ENCODE assay signal across 21 cellular contexts in genomic region chr11:121029813-121030445, GRCh38.
"Had no signal": no experiment of that assay in that cellular context is flagged by ENCODE, and none has a peak within 500 bp of the region (broad histone marks: within the 10 kb centered on the region; RNA-seq: fewer than 3 reads in every experiment).

No MANE protein-coding gene starts in this region.

- H3K36me3 Mint-ChIP-seq: natural killer cell had no signal

- H3K4me3 ChIP-seq: gastrocnemius medialis, lung, prostate gland, tibial artery had no signal

- DNase-seq: activated CD4-positive, alpha-beta T cell treated with anti-CD3 and anti-CD28 coated beads, Interleukin-2, amount 10 ng/mL, durations not matched to agents 7 days and 5 days; activated CD4-positive, CD25-positive, alpha-beta regulatory T cell treated with anti-CD3 and anti-CD28 coated beads, Interleukin-2, amount 50 U/mL, for 72 hours; activated CD8-positive, alpha-beta memory T cell treated with anti-CD3 and anti-CD28 coated beads, Interleukin-2, amount 10 ng/mL, durations not matched to agents 7 days and 5 days; activated CD8-positive, alpha-beta T cell treated with anti-CD3 and anti-CD28 coated beads for 36 hours; activated gamma-delta T cell treated with Interleukin-2 at 50 U/mL for 16 hours; activated T-cell treated with anti-CD3 and anti-CD28 coated beads for 4 hours; amniotic stem cell; effector CD4-positive, alpha-beta T cell; gastrocnemius medialis; islet precursor cell; left colon; natural killer cell; stimulated activated CD4-positive, alpha-beta T cell treated with anti-CD3 and anti-CD28 coated beads, Interleukin-1b, Interleukin-23, amount 100 ng/mL, for 48 hours; stimulated activated naive CD8-positive, alpha-beta T cell treated with anti-CD3 and anti-CD28 coated beads, Interleukin-15, amount 100 ng/mL, for 72 hours; tibial artery had no signal

- H3K36me3 ChIP-seq: gastrocnemius medialis, prostate gland, tibial artery had no signal

- ATAC-seq: activated CD8-positive, alpha-beta memory T cell treated with anti-CD3 and anti-CD28 coated beads, Interleukin-2, amount 10 ng/mL, durations not matched to agents 7 days and 5 days; activated CD8-positive, alpha-beta T cell treated with anti-CD3 and anti-CD28 coated beads for 36 hours; esophagus mucosa; gastrocnemius medialis; left colon; natural killer cell; SK-N-SH treated with all-trans-retinoic acid at 6 μM for 48 hours; stimulated activated naive CD8-positive, alpha-beta T cell treated with anti-CD3 and anti-CD28 coated beads, Interleukin-15, amount 100 ng/mL, for 72 hours had no signal

- H3K27ac Mint-ChIP-seq: activated CD4-positive, alpha-beta T cell treated with anti-CD3 and anti-CD28 coated beads, Interleukin-2, amount 10 ng/mL, durations not matched to agents 7 days and 5 days; activated CD8-positive, alpha-beta memory T cell treated with anti-CD3 and anti-CD28 coated beads, Interleukin-2, amount 10 ng/mL, durations not matched to agents 7 days and 5 days; activated CD8-positive, alpha-beta T cell treated with anti-CD3 and anti-CD28 coated beads for 36 hours; activated naive CD8-positive, alpha-beta T cell; mesothelial cell of epicardium; stimulated activated naive CD8-positive, alpha-beta T cell treated with anti-CD3 and anti-CD28 coated beads, Interleukin-15, amount 100 ng/mL, for 72 hours had no signal

- H3K9me3 ChIP-seq: gastrocnemius medialis, prostate gland, tibial artery had no signal

- H3K4me1 ChIP-seq: prostate gland had no signal

- H3K4me3 Mint-ChIP-seq: activated CD4-positive, alpha-beta T cell treated with anti-CD3 and anti-CD28 coated beads, Interleukin-2, amount 10 ng/mL, durations not matched to agents 7 days and 5 days; activated CD8-positive, alpha-beta memory T cell treated with anti-CD3 and anti-CD28 coated beads, Interleukin-2, amount 10 ng/mL, durations not matched to agents 7 days and 5 days; activated CD8-positive, alpha-beta T cell treated with anti-CD3 and anti-CD28 coated beads for 36 hours; activated naive CD8-positive, alpha-beta T cell; mesothelial cell of epicardium; natural killer cell; stimulated activated naive CD8-positive, alpha-beta T cell treated with anti-CD3 and anti-CD28 coated beads, Interleukin-15, amount 100 ng/mL, for 72 hours had no signal

- H3K27me3 ChIP-seq: gastrocnemius medialis, tibial artery had no signal

- H3K27ac ChIP-seq: gastrocnemius medialis, prostate gland, tibial artery had no signal

- H3K27me3 Mint-ChIP-seq: activated CD4-positive, alpha-beta T cell treated with anti-CD3 and anti-CD28 coated beads, Interleukin-2, amount 10 ng/mL, durations not matched to agents 7 days and 5 days; activated CD8-positive, alpha-beta memory T cell treated with anti-CD3 and anti-CD28 coated beads, Interleukin-2, amount 10 ng/mL, durations not matched to agents 7 days and 5 days; activated CD8-positive, alpha-beta T cell treated with anti-CD3 and anti-CD28 coated beads for 36 hours; activated naive CD8-positive, alpha-beta T cell; stimulated activated naive CD8-positive, alpha-beta T cell treated with anti-CD3 and anti-CD28 coated beads, Interleukin-15, amount 100 ng/mL, for 72 hours had no signal

- H3K9me3 Mint-ChIP-seq: activated CD4-positive, alpha-beta T cell treated with anti-CD3 and anti-CD28 coated beads, Interleukin-2, amount 10 ng/mL, durations not matched to agents 7 days and 5 days; activated CD8-positive, alpha-beta T cell treated with anti-CD3 and anti-CD28 coated beads for 36 hours; mesothelial cell of epicardium; natural killer cell; stimulated activated naive CD8-positive, alpha-beta T cell treated with anti-CD3 and anti-CD28 coated beads, Interleukin-15, amount 100 ng/mL, for 72 hours had no signal
